In genomic region chr14:34817768-34818167, GRCh38 we compare ENCODE assay signal across 1 cellular context.
TF ChIP-seq lines count a peak whose summit lies in the region.

No MANE protein-coding gene starts in this region.

TF ChIP-seq in HepG2, 621 proteins besides CTCF, POLR2A, EP300 and RAD21 (continued from another document):
- 0 out of 2 replicates have a peak, but pooled peaks have one; percentile 13 for TF ChIP-seq ZNF503 (CRISPR knock-in tag; IDR thresholded peaks at IDR 0.05)
- 0 out of 2 replicates have a peak, but pooled peaks have one; percentile 42 for TF ChIP-seq ZNF33A (CRISPR knock-in tag; IDR thresholded peaks at IDR 0.05; ENCODE audit: borderline replicate concordance)
